In genomic region chr3:66642015-66642414, GRCh38 we compare ENCODE assay signal across 21 cellular contexts.
DNase-seq lines count a peak whose midpoint lies in the region; ATAC-seq and TF ChIP-seq lines count a peak whose summit lies in the region.
"Had no signal": no experiment of that assay in that cellular context is flagged by ENCODE, and none has a peak within 500 bp of the region (broad histone marks: within the 10 kb centered on the region; RNA-seq: fewer than 3 reads in every experiment).

No MANE protein-coding gene starts in this region.

- no peak overlapping the region for H3K14ac ChIP-seq in neuronal stem cell (ENCODE audit: low read length)

- H2BK5ac ChIP-seq in neuronal stem cell (ENCODE audit: low read length), result no peak overlapping the region

- H3K4me1 Mint-ChIP-seq in activated T-helper 2 cell treated with anti-CD3 and anti-CD28 coated beads, Interferon-gamma antibody, Interleukin-2, Interleukin-4, amounts not matched to agents 10 μg/mL and 5 μg/mL and 100 μg/mL, durations not matched to agents 14 hours and 24 hours and 36 hours (ENCODE audit: low read depth), result no peaks in the 10 kb centered on the region

- H3K4me1 ChIP-seq in HEK293 (ENCODE audit: control insufficient read depth, insufficient read depth, low read length) (peaks cover 3% of the 10 kb centered on the region; the same call in 1 of the 2 replicates), PC-3 (ENCODE audit: insufficient read depth, low read length) (no peaks in the 10 kb centered on the region), neuronal stem cell (ENCODE audit: control insufficient read depth in 2 of 2, insufficient read depth in 1 of 2, low read depth in 1 of 2, low read length in 2 of 2) (peaks cover 3 to 4% of the 10 kb centered on the region in 2 donors)
- H3K4me1 ChIP-seq: A549, BLaER1 had no signal

- H2AFZ ChIP-seq in PC-3 (ENCODE audit: low read length) (no peak overlapping the region), neuronal stem cell (ENCODE audit: low read length) (peak overlapping the region; percentile 64)

- H3K27me3 ChIP-seq in PC-3 (ENCODE audit: low read length), result no peaks in the 10 kb centered on the region
- H3K27me3 ChIP-seq in neuronal stem cell (ENCODE audit: control insufficient read depth in 3 of 3, insufficient read depth in 3 of 3, low read depth in 1 of 3, low read length in 3 of 3), result no peaks in the 10 kb centered on the region
- H3K27me3 ChIP-seq: BLaER1 had no signal

- no peaks in the 10 kb centered on the region for H3K9me3 Mint-ChIP-seq in activated T-helper 2 cell treated with anti-CD3 and anti-CD28 coated beads, Interferon-gamma antibody, Interleukin-2, Interleukin-4, amounts not matched to agents 10 μg/mL and 5 μg/mL and 100 μg/mL, durations not matched to agents 14 hours and 24 hours and 36 hours

- ATAC-seq in PC-3, result no peak
- no peak for ATAC-seq in HG03432 (IDR thresholded peaks at IDR 0.05; ENCODE audit: unreplicated experiment)
- no peak for ATAC-seq in HG03139 (IDR thresholded peaks at IDR 0.05; ENCODE audit: unreplicated experiment)
- ATAC-seq: A549; CD8-positive, alpha-beta T cell; K562; Panc1 had no signal

- H3K9ac ChIP-seq in PC-3 (ENCODE audit: low read length), result no peak overlapping the region
- H3K9ac ChIP-seq in neuronal stem cell (ENCODE audit: low read depth, low read length, poor library complexity), result no peak overlapping the region
- H3K9ac ChIP-seq: BLaER1 had no signal

- no peaks in the 10 kb centered on the region for H3K9me2 ChIP-seq in PC-3 (replicated peaks; ENCODE audit: low read length)

- no TSS peak for BruUV-seq in PC-3 (replicated peaks; lab: Mats Ljungman, UMichigan)

- intact Hi-C loops in PC-3 (cut with micrococcal nuclease), result no loop called here
- intact Hi-C loops in activated T-helper 2 cell treated with anti-CD3 and anti-CD28 coated beads, Interferon-gamma antibody, Interleukin-2, Interleukin-4, amounts not matched to agents 10 μg/mL and 5 μg/mL and 100 μg/mL, durations not matched to agents 14 hours and 24 hours and 36 hours (cut with micrococcal nuclease), result no loop called here

- H3K4me3 ChIP-seq in HEK293 (ENCODE audit: low read depth, low read length) (no peak overlapping the region), PC-3 (ENCODE audit: low read length) (no peak overlapping the region), epithelial cell of esophagus (ENCODE audit: low read length) (no peak overlapping the region), neuronal stem cell (ENCODE audit: low read length in 2 of 2) (no peak overlapping the region)
- H3K4me3 ChIP-seq: A549, BLaER1, K562, SK-N-MC had no signal

- no peak overlapping the region for H3K4me3 Mint-ChIP-seq in activated T-helper 2 cell treated with anti-CD3 and anti-CD28 coated beads, Interferon-gamma antibody, Interleukin-2, Interleukin-4, amounts not matched to agents 10 μg/mL and 5 μg/mL and 100 μg/mL, durations not matched to agents 14 hours and 24 hours and 36 hours (ENCODE audit: low read depth)
- H3K4me3 Mint-ChIP-seq: CD8-positive, alpha-beta T cell had no signal

- POLR2A ChIA-PET in HEK293 (lab: Yijun Ruan, JAX), result no interaction called here
- POLR2A ChIA-PET in PC-3 (lab: Charles Lee; ENCODE audit: unreplicated experiment), result no interaction called here

- H3K23ac ChIP-seq in neuronal stem cell (ENCODE audit: low read depth, low read length, poor library complexity), result no peak overlapping the region

- H3F3A ChIP-seq in PC-3 (ENCODE audit: low read length, unreplicated experiment), result no peaks in the 10 kb centered on the region

- H3K4me2 ChIP-seq in PC-3 (ENCODE audit: low read length) (no peak overlapping the region), neuronal stem cell (ENCODE audit: insufficient read depth, low read length, poor library complexity, severe bottlenecking) (no peak overlapping the region)
- H3K4me2 ChIP-seq: A549, BLaER1 had no signal

- no peak overlapping the region for H3K27ac Mint-ChIP-seq in activated T-helper 2 cell treated with anti-CD3 and anti-CD28 coated beads, Interferon-gamma antibody, Interleukin-2, Interleukin-4, amounts not matched to agents 10 μg/mL and 5 μg/mL and 100 μg/mL, durations not matched to agents 14 hours and 24 hours and 36 hours
- H3K27ac Mint-ChIP-seq: CD8-positive, alpha-beta T cell had no signal

- H3K18ac ChIP-seq in neuronal stem cell (ENCODE audit: low read length), result no peak overlapping the region

- H4K20me1 ChIP-seq in PC-3 (ENCODE audit: low read length), result no peaks in the 10 kb centered on the region
- H4K20me1 ChIP-seq: BLaER1 had no signal

- no peak for TF ChIP-seq CTCF in HEK293 (tag by site-specific recombination; IDR thresholded peaks at IDR 0.05)
- no peak for TF ChIP-seq CTCF in PC-3 (conservative IDR thresholded peaks at IDR 0.05; ENCODE audit: low read depth, low read length)
- no peak for TF ChIP-seq CTCF in epithelial cell of esophagus (IDR thresholded peaks at IDR 0.05; ENCODE audit: insufficient read depth, low read depth, low read length, missing control alignments)

- WGBS in neuronal stem cell (ENCODE audit: extremely low coverage in 2 of 2, insufficient read length in 2 of 2, insufficient replicate concordance in 1 of 2), 2 donors, result no CpG with 5 or more reads among the region's 4 CpGs

- no peak overlapping the region for H3K4ac ChIP-seq in neuronal stem cell (ENCODE audit: low read length)

- H2BK12ac ChIP-seq in neuronal stem cell (ENCODE audit: low read length), result no peak overlapping the region

- no peak overlapping the region for H4K91ac ChIP-seq in neuronal stem cell (ENCODE audit: low read depth, low read length, poor library complexity)

- H3K79me1 ChIP-seq in neuronal stem cell (ENCODE audit: low read depth, low read length), result no peaks in the 10 kb centered on the region

- no peak overlapping the region for H2AK5ac ChIP-seq in neuronal stem cell (ENCODE audit: low read depth, low read length)

- H4K8ac ChIP-seq in neuronal stem cell (ENCODE audit: low read depth, low read length), result no peak overlapping the region

- CTCF ChIA-PET in HEK293 (lab: Yijun Ruan, JAX), result no interaction called here
- CTCF ChIA-PET in PC-3 (lab: Charles Lee), result no interaction called here

- H3K36me3 ChIP-seq in HEK293 (ENCODE audit: control insufficient read depth in 2 of 2, insufficient read depth in 1 of 2, low read length in 2 of 2) (no peaks in the 10 kb centered on the region), PC-3 (ENCODE audit: low read depth, low read length) (no peaks in the 10 kb centered on the region), neuronal stem cell (replicated peaks in 1 of 2; ENCODE audit: control insufficient read depth in 2 of 2, insufficient read depth in 2 of 2, low read length in 2 of 2) (peaks cover 0 to 2% of the 10 kb centered on the region in 2 donors)
- H3K36me3 ChIP-seq: BLaER1 had no signal

- no peaks in the 10 kb centered on the region for H3K9me3 ChIP-seq in HEK293 (ENCODE audit: control insufficient read depth, insufficient read depth, low read depth, low read length)
- no peaks in the 10 kb centered on the region for H3K9me3 ChIP-seq in PC-3 (ENCODE audit: low read length)
- peaks cover 3 to 14% of the 10 kb centered on the region in 2 donors for H3K9me3 ChIP-seq in neuronal stem cell (replicated peaks in 1 of 2; ENCODE audit: control insufficient read depth in 2 of 2, insufficient read depth in 1 of 2, low read depth in 1 of 2, low read length in 2 of 2)
- H3K9me3 ChIP-seq: A549 had no signal

- H3K27me3 Mint-ChIP-seq in activated T-helper 2 cell treated with anti-CD3 and anti-CD28 coated beads, Interferon-gamma antibody, Interleukin-2, Interleukin-4, amounts not matched to agents 10 μg/mL and 5 μg/mL and 100 μg/mL, durations not matched to agents 14 hours and 24 hours and 36 hours (ENCODE audit: low read depth), result peaks cover 3% of the 10 kb centered on the region

- DNase-seq in PC-3 (peak; percentile 35), epithelial cell of esophagus (ENCODE audit: low read depth) (peak; percentile 27), neuronal stem cell (ENCODE audit: low spot score) (no peak), NCI-H1694 (lab: John Stamatoyannopoulos, UW) (no peak)
- DNase-seq in activated T-helper 2 cell treated with anti-CD3 and anti-CD28 coated beads, Interferon-gamma antibody, Interleukin-2, Interleukin-4, amounts not matched to agents 10 μg/mL and 5 μg/mL and 100 μg/mL, durations not matched to agents 14 hours and 24 hours and 36 hours (ENCODE audit: low spot score), result no peak
- DNase-seq: CD8-positive, alpha-beta T cell; DMS79 treated with DMSO at 0.1 percent for 48 hours; H7; NCI-H1105 treated with DMSO at 0.1 percent for 48 hours; NCI-H1694 treated with DMSO at 0.1 percent for 48 hours; NCI-H2107; NCI-H2227 treated with DMSO at 0.1 percent for 48 hours; NCI-H524 treated with DMSO at 0.1 percent for 48 hours had no signal

- no peak overlapping the region for H2BK120ac ChIP-seq in neuronal stem cell (ENCODE audit: low read depth, low read length)

- no peak overlapping the region for H3K27ac ChIP-seq in HEK293 (ENCODE audit: extremely low read depth, low read depth, low read length)
- no peak overlapping the region for H3K27ac ChIP-seq in PC-3 (ENCODE audit: low read length)
- no peak overlapping the region for H3K27ac ChIP-seq in neuronal stem cell (replicated peaks; ENCODE audit: low read length)
- H3K27ac ChIP-seq: A549, BLaER1, SK-N-MC had no signal

- no peaks in the 10 kb centered on the region for H3K79me2 ChIP-seq in PC-3 (ENCODE audit: low read length)

- no peaks in the 10 kb centered on the region for H3K36me3 Mint-ChIP-seq in activated T-helper 2 cell treated with anti-CD3 and anti-CD28 coated beads, Interferon-gamma antibody, Interleukin-2, Interleukin-4, amounts not matched to agents 10 μg/mL and 5 μg/mL and 100 μg/mL, durations not matched to agents 14 hours and 24 hours and 36 hours (ENCODE audit: low read depth)
- H3K36me3 Mint-ChIP-seq: CD8-positive, alpha-beta T cell had no signal

- H2BK15ac ChIP-seq in neuronal stem cell (ENCODE audit: low read length), result no peak overlapping the region

TF ChIP-seq in HEK293, 187 proteins besides CTCF, POLR2A, EP300 and RAD21 (continues in another document):
- no peak for TF ChIP-seq ZFP41 (tag by site-specific recombination; IDR thresholded peaks at IDR 0.05; ENCODE audit: borderline replicate concordance)
- TF ChIP-seq PRDM6 (tag by site-specific recombination; IDR thresholded peaks at IDR 0.05), result peak; percentile 85

Comparison
In these comparisons a context has a peak if more than half of its experiments do, and no peak if none do; other contexts are left out.
1. DNase-seq: peak in PC-3 (single experiment) and epithelial cell of esophagus (single experiment); none in neuronal stem cell (single experiment), activated T-helper 2 cell treated with anti-CD3 and anti-CD28 coated beads, Interferon-gamma antibody, Interleukin-2, Interleukin-4, amounts not matched to agents 10 μg/mL and 5 μg/mL and 100 μg/mL, durations not matched to agents 14 hours and 24 hours and 36 hours (single experiment) and NCI-H1694 (single experiment).